ENCODE assay signal across 11 cellular contexts in genomic region chr2:1855150-1855549, GRCh38.
DNase-seq lines count a peak whose midpoint lies in the region; ATAC-seq and TF ChIP-seq lines count a peak whose summit lies in the region.
"Had no signal": no experiment of that assay in that cellular context is flagged by ENCODE, and none has a peak within 500 bp of the region (broad histone marks: within the 10 kb centered on the region; RNA-seq: fewer than 3 reads in every experiment).

No MANE protein-coding gene starts in this region.

- H3K27me3 Mint-ChIP-seq in glutamatergic neuron (ENCODE audit: unreplicated experiment): no peaks in the 10 kb centered on the region
- peaks cover 47% of the 10 kb centered on the region for H3K27me3 Mint-ChIP-seq in activated T-helper 17 cell treated with anti-CD3 and anti-CD28 coated beads, Interleukin-2, amount 50 U/mL, for 72 hours

- peaks cover 28% of the 10 kb centered on the region; the same call in 1 of the 2 replicates for H3K27me3 ChIP-seq in SJCRH30
- H3K27me3 ChIP-seq in aorta (ENCODE audit: control insufficient read depth in 1 of 2, insufficient read depth in 2 of 2, low read length in 1 of 2): no peaks in the 10 kb centered on the region

- H3K27ac ChIP-seq in SJCRH30 (no peak overlapping the region), aorta (ENCODE audit: low read depth in 1 of 2, low read length in 2 of 2) (no peak overlapping the region)

- H3K36me3 Mint-ChIP-seq in glutamatergic neuron (ENCODE audit: unreplicated experiment): no peaks in the 10 kb centered on the region
- H3K36me3 Mint-ChIP-seq in activated T-helper 17 cell treated with anti-CD3 and anti-CD28 coated beads, Interleukin-2, amount 50 U/mL, for 72 hours (ENCODE audit: low read depth): no peaks in the 10 kb centered on the region
- H3K36me3 Mint-ChIP-seq: activated naive CD4-positive, alpha-beta T cell treated with anti-CD3 and anti-CD28 coated beads, Interleukin-2, amount 10 ng/mL, durations not matched to agents 7 days and 5 days; natural killer cell had no signal

- H3K4me1 ChIP-seq in SJCRH30 (no peaks in the 10 kb centered on the region), aorta (ENCODE audit: control insufficient read depth in 1 of 2, insufficient read depth in 2 of 2, low read length in 2 of 2) (no peaks in the 10 kb centered on the region)

- intact Hi-C loops in aorta (cut with DNase I): loop anchor here in 1 of 2 donors (10.0 kb wide), 1 partner anchor 1450 kb away; no protein-coding TSS in a partner anchor

- ATAC-seq in aorta (ENCODE audit: low FRiP score) (no peak), GM19351 (IDR thresholded peaks at IDR 0.05; ENCODE audit: unreplicated experiment) (no peak)
- ATAC-seq in activated T-helper 17 cell treated with anti-CD3 and anti-CD28 coated beads, Interleukin-2, amount 50 U/mL, for 72 hours (replicated peaks): no peak

- H3K4me3 Mint-ChIP-seq in glutamatergic neuron (ENCODE audit: unreplicated experiment): peak overlapping the region; percentile 88
- H3K4me3 Mint-ChIP-seq in activated T-helper 17 cell treated with anti-CD3 and anti-CD28 coated beads, Interleukin-2, amount 50 U/mL, for 72 hours: no peak overlapping the region
- H3K4me3 Mint-ChIP-seq: activated naive CD4-positive, alpha-beta T cell treated with anti-CD3 and anti-CD28 coated beads, Interleukin-2, amount 10 ng/mL, durations not matched to agents 7 days and 5 days; natural killer cell had no signal

- H3K9me3 Mint-ChIP-seq in glutamatergic neuron (ENCODE audit: unreplicated experiment): peaks cover 9% of the 10 kb centered on the region
- H3K9me3 Mint-ChIP-seq in activated T-helper 17 cell treated with anti-CD3 and anti-CD28 coated beads, Interleukin-2, amount 50 U/mL, for 72 hours: no peaks in the 10 kb centered on the region
- H3K9me3 Mint-ChIP-seq: activated naive CD4-positive, alpha-beta T cell treated with anti-CD3 and anti-CD28 coated beads, Interleukin-2, amount 10 ng/mL, durations not matched to agents 7 days and 5 days; natural killer cell had no signal

- DNase-seq in LHCN-M2 (ENCODE audit: low read depth) (peak; percentile 13), RPMI8226 (peak; percentile 35), glutamatergic neuron (peak; percentile 74), retina (peak; percentile 91), SJCRH30 (no peak), aorta (no peak)
- DNase-seq: activated naive CD4-positive, alpha-beta T cell treated with anti-CD3 and anti-CD28 coated beads, Interleukin-2, amount 10 ng/mL, durations not matched to agents 7 days and 5 days; natural killer cell; NCI-H226 had no signal

- H3K4me3 ChIP-seq in SJCRH30 (no peak overlapping the region), aorta (ENCODE audit: low read length in 2 of 2) (no peak overlapping the region)

- TF ChIP-seq CTCF in glutamatergic neuron (IDR thresholded peaks at IDR 0.05; ENCODE audit: partially characterized antibody, unreplicated experiment): no peak

- H3K9me3 ChIP-seq in SJCRH30 (replicated peaks) (no peaks in the 10 kb centered on the region), aorta (ENCODE audit: control insufficient read depth, low read length) (no peaks in the 10 kb centered on the region)

- WGBS in aorta, 2 donors: 23 to 28% methylated on average over 15 of the region's 15 CpGs

- peak overlapping the region; percentile 99 for H3K27ac Mint-ChIP-seq in glutamatergic neuron (ENCODE audit: unreplicated experiment)
- no peak overlapping the region for H3K27ac Mint-ChIP-seq in activated T-helper 17 cell treated with anti-CD3 and anti-CD28 coated beads, Interleukin-2, amount 50 U/mL, for 72 hours
- H3K27ac Mint-ChIP-seq: activated naive CD4-positive, alpha-beta T cell treated with anti-CD3 and anti-CD28 coated beads, Interleukin-2, amount 10 ng/mL, durations not matched to agents 7 days and 5 days; natural killer cell had no signal

- H3K36me3 ChIP-seq in SJCRH30 (no peaks in the 10 kb centered on the region), aorta (ENCODE audit: control insufficient read depth in 1 of 2, insufficient read depth in 2 of 2, low read length in 1 of 2) (no peaks in the 10 kb centered on the region)

- peaks cover 42% of the 10 kb centered on the region for H3K4me1 Mint-ChIP-seq in glutamatergic neuron (ENCODE audit: low read depth, unreplicated experiment)
- H3K4me1 Mint-ChIP-seq in activated T-helper 17 cell treated with anti-CD3 and anti-CD28 coated beads, Interleukin-2, amount 50 U/mL, for 72 hours: no peaks in the 10 kb centered on the region
- H3K4me1 Mint-ChIP-seq: activated naive CD4-positive, alpha-beta T cell treated with anti-CD3 and anti-CD28 coated beads, Interleukin-2, amount 10 ng/mL, durations not matched to agents 7 days and 5 days; natural killer cell had no signal

Comparison
In these comparisons a context has a peak if more than half of its experiments do, and no peak if none do; other contexts are left out.
1. DNase-seq: peak in LHCN-M2 (single experiment), RPMI8226 (single experiment), glutamatergic neuron (single experiment) and retina (single experiment); none in SJCRH30 (0 of 2) and aorta (0 of 2).